ENCODE assay signal across 1 cellular context in the genomic region with DNA sequence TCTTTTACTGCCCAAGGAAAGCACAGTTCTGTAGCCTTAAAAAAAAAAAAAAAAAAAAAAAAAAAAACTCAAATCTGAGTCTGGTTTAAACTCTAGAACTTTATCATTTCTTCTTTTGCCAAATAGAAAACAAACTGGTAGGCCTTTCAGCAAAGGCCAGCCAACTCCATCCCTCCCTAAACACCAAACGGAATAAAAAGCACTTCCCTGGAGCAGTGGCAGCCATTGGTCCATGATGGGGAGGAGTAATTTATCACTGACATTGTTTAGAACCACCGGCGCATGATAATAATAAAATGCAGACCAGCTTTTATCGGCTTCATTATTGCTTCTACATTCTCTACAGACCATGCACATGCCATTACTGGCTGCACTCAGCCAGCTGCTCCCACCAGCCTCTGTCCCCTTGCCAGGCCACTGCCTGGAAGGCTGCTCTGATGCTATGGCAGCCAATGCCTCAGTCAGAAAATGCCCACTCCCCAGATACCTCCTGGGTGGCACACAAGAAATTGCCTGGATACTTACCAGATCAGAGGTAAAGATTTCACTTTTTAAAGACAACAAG.
TF ChIP-seq lines count a peak whose summit lies in the region.

No MANE protein-coding gene starts in this region.

TF ChIP-seq in IMR-90, 13 proteins besides CTCF, POLR2A, EP300 and RAD21:
- TF ChIP-seq, protein P1, sequence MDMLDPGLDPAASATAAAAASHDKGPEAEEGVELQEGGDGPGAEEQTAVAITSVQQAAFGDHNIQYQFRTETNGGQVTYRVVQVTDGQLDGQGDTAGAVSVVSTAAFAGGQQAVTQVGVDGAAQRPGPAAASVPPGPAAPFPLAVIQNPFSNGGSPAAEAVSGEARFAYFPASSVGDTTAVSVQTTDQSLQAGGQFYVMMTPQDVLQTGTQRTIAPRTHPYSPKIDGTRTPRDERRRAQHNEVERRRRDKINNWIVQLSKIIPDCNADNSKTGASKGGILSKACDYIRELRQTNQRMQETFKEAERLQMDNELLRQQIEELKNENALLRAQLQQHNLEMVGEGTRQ (IDR thresholded peaks at IDR 0.05; ENCODE audit: low read depth, low read length), result no peak
TF ChIP-seq in IMR-90: peak in this region for 0.
